ENCODE assay signal across 14 cellular contexts in the genomic region with DNA sequence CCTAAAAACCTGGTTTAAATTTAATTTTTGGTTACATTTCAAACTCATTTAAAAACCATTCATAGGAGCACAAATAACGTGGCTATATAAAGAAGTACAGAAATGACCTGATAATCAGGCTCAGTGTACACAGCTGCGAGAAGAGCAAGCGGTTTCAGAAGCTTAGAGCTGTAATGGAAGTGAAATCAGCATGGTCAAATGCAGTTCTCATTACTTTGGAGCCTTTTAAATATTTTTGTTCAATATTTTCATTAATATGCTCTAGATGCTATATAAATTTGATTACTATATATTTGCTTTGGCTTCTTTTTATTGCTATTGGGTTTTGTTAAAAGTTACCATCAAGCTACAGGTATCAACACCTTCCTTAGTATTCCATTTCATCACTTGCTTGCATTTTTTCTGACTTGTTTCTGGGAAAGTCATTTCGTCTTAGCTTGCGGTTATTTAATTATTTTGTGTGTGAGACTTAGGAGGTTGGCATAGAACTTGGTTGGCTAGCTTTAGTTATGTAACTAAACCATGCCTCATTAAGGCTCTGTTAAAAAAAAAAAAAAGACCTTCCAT. TPM values are rescaled to one million over a fixed set of nuclear protein-coding genes. Genes with fewer than 3 reads are reported as not detected.
DNase-seq lines count a peak whose midpoint lies in the region; ATAC-seq and TF ChIP-seq lines count a peak whose summit lies in the region.
"Had no signal": no experiment of that assay in that cellular context is flagged by ENCODE, and none has a peak within 500 bp of the region (broad histone marks: within the 10 kb centered on the region; RNA-seq: fewer than 3 reads in every experiment).

No MANE protein-coding gene starts in this region.

- H3K36me3 ChIP-seq in Karpas-422 (ENCODE audit: insufficient read depth, low read length) (peaks cover 57% of the 10 kb centered on the region), ovary (no peaks in the 10 kb centered on the region)

- H3K9me3 ChIP-seq in Karpas-422 (ENCODE audit: low read length) (no peaks in the 10 kb centered on the region), ovary (no peaks in the 10 kb centered on the region)
- H3K9me3 ChIP-seq: BLaER1 treated with 17β-estradiol and CSF1 and Interleukin-3, amounts not matched to agents 10 nM and 100 nM; neutrophil had no signal

- no peaks in the 10 kb centered on the region for H3K9me3 Mint-ChIP-seq in activated CD8-positive, alpha-beta T cell treated with anti-CD3 and anti-CD28 coated beads for 36 hours
- H3K9me3 Mint-ChIP-seq: IgD-negative memory B cell, T-cell had no signal

- no peak overlapping the region for H3K9ac ChIP-seq in Karpas-422 (ENCODE audit: low read length)
- H3K9ac ChIP-seq: BLaER1 treated with 17β-estradiol and CSF1 and Interleukin-3, amounts not matched to agents 10 nM and 100 nM had no signal

- H3K36me3 Mint-ChIP-seq in activated CD8-positive, alpha-beta T cell treated with anti-CD3 and anti-CD28 coated beads for 36 hours (ENCODE audit: low read depth) = peaks cover 9% of the 10 kb centered on the region
- H3K36me3 Mint-ChIP-seq: IgD-negative memory B cell had no signal

- H3K27me3 Mint-ChIP-seq in activated CD8-positive, alpha-beta T cell treated with anti-CD3 and anti-CD28 coated beads for 36 hours = no peaks in the 10 kb centered on the region
- H3K27me3 Mint-ChIP-seq: IgD-negative memory B cell, T-cell had no signal

- H3K4me2 ChIP-seq in Karpas-422 (ENCODE audit: low read depth, low read length, poor library complexity, severe bottlenecking) = no peak overlapping the region
- H3K4me2 ChIP-seq: BLaER1 treated with 17β-estradiol and CSF1 and Interleukin-3, amounts not matched to agents 10 nM and 100 nM had no signal

- H4K20me1 ChIP-seq in Karpas-422 (ENCODE audit: insufficient read depth, low read depth, low read length) = no peaks in the 10 kb centered on the region

- no peak for TF ChIP-seq EP300 in ovary (IDR thresholded peaks at IDR 0.05)

- intact Hi-C loops in activated CD8-positive, alpha-beta T cell treated with anti-CD3 and anti-CD28 coated beads for 36 hours (cut with micrococcal nuclease) = no loop called here
- intact Hi-C loops in ovary (cut with DNase I) = no loop called here

- no peak overlapping the region for H3K4me3 ChIP-seq in Karpas-422 (ENCODE audit: low read length)
- no peak overlapping the region for H3K4me3 ChIP-seq in ovary
- H3K4me3 ChIP-seq: BLaER1 treated with 17β-estradiol and CSF1 and Interleukin-3, amounts not matched to agents 10 nM and 100 nM had no signal

- WGBS in ovary, 3 donors = 84 to 87% (median 87%) methylated on average over 5 of the region's 5 CpGs

- H3K27ac ChIP-seq in Karpas-422 (ENCODE audit: low read length) = peak overlapping the region; percentile 37
- H3K27ac ChIP-seq in substantia nigra (ENCODE audit: low read depth, low read length, poor library complexity, severe bottlenecking) = no peak overlapping the region
- H3K27ac ChIP-seq in ovary = no peak overlapping the region
- H3K27ac ChIP-seq: BLaER1 treated with 17β-estradiol and CSF1 and Interleukin-3, amounts not matched to agents 10 nM and 100 nM; neutrophil had no signal

- H2AFZ ChIP-seq in Karpas-422 (ENCODE audit: low read length) = no peak overlapping the region

- H3K27me3 ChIP-seq in Karpas-422 (ENCODE audit: low read length) (no peaks in the 10 kb centered on the region), ovary (no peaks in the 10 kb centered on the region)
- H3K27me3 ChIP-seq: BLaER1 treated with 17β-estradiol and CSF1 and Interleukin-3, amounts not matched to agents 10 nM and 100 nM; neutrophil had no signal

- peak; percentile 90 for ATAC-seq in GM18498 (IDR thresholded peaks at IDR 0.05; ENCODE audit: unreplicated experiment)
- peak; percentile 94 for ATAC-seq in GM19463 (IDR thresholded peaks at IDR 0.05; ENCODE audit: unreplicated experiment)
- ATAC-seq in HG02938 (IDR thresholded peaks at IDR 0.05; ENCODE audit: unreplicated experiment) = peak; percentile 87
- ATAC-seq in activated CD8-positive, alpha-beta T cell treated with anti-CD3 and anti-CD28 coated beads for 36 hours = no peak
- ATAC-seq: T-cell had no signal

- DNase-seq in Karpas-422 (no peak), DMS153 (lab: John Stamatoyannopoulos, UW) (no peak), substantia nigra (lab: John Stamatoyannopoulos, UW) (no peak), ovary (no peak)
- DNase-seq in activated CD8-positive, alpha-beta T cell treated with anti-CD3 and anti-CD28 coated beads for 36 hours = no peak
- DNase-seq: NCI-H510A; stimulated activated CD4-positive, alpha-beta T cell treated with anti-CD3 and anti-CD28 coated beads, Interleukin-1b, Interleukin-23, amount 100 ng/mL, for 48 hours had no signal

- H3K4me1 Mint-ChIP-seq in activated CD8-positive, alpha-beta T cell treated with anti-CD3 and anti-CD28 coated beads for 36 hours (ENCODE audit: low read depth) = peaks cover 3% of the 10 kb centered on the region

- H3K9me2 ChIP-seq in Karpas-422 (replicated peaks; ENCODE audit: insufficient read depth, low read length) = no peaks in the 10 kb centered on the region

- CTCF ChIA-PET in activated CD8-positive, alpha-beta T cell treated with anti-CD3 and anti-CD28 coated beads for 36 hours (lab: Charles Lee) = interaction anchor here (0.6 to 2.5 kb wide), 11 partner anchors 12 to 290 kb away, joined by 3 to 10 read pairs (median 5); a partner anchor contains a TSS

- no peak for TF ChIP-seq CTCF in activated CD8-positive, alpha-beta T cell treated with anti-CD3 and anti-CD28 coated beads for 36 hours (IDR thresholded peaks at IDR 0.05)
- no peak for TF ChIP-seq CTCF in ovary (IDR thresholded peaks at IDR 0.05)

- H3K4me1 ChIP-seq in Karpas-422 (ENCODE audit: low read length) (peaks cover 40% of the 10 kb centered on the region), ovary (ENCODE audit: insufficient read depth) (no peaks in the 10 kb centered on the region)

- TF ChIP-seq POLR2A in ovary (IDR thresholded peaks at IDR 0.05) = no peak

- POLR2A ChIA-PET in activated CD8-positive, alpha-beta T cell treated with anti-CD3 and anti-CD28 coated beads for 36 hours (lab: Charles Lee) = no interaction called here

- H3K79me2 ChIP-seq in Karpas-422 (ENCODE audit: low read length) = peaks cover 44% of the 10 kb centered on the region

- H3K27ac Mint-ChIP-seq in activated CD8-positive, alpha-beta T cell treated with anti-CD3 and anti-CD28 coated beads for 36 hours = no peak overlapping the region
- H3K27ac Mint-ChIP-seq: T-cell had no signal

- H3K4me3 Mint-ChIP-seq in activated CD8-positive, alpha-beta T cell treated with anti-CD3 and anti-CD28 coated beads for 36 hours = no peak overlapping the region
- H3K4me3 Mint-ChIP-seq: T-cell had no signal

RNA-seq across cellular contexts. Expression of a gene that starts 58.7 kb away (rescaled TPM):
- total RNA-seq in Karpas-422 (2014; rRNA removed; shearing (Covaris generic); ENCODE audit: low replicate concordance) = 88.9 and 124 TPM in 2 replicates
- total RNA-seq in activated CD8-positive, alpha-beta T cell treated with anti-CD3 and anti-CD28 coated beads for 36 hours = 10 to 100 TPM; 30.6 to 31.1 TPM
- 10 to 100 TPM; 24.1 to 33.8 (median 27.6) TPM for total RNA-seq in ovary
- polyA plus RNA-seq in ovary = 10 to 100 TPM; 18.5 to 28.8 TPM
